In genomic region chr2:28619213-28620196, GRCh38 we compare ENCODE assay signal across 12 cellular contexts.
A peak's percentile ranks its signal among the peaks of the same experiment; 100 is the strongest.
DNase-seq lines count a peak whose midpoint lies in the region; ATAC-seq lines count a peak whose summit lies in the region.
"Had no signal": no experiment of that assay in that cellular context is flagged by ENCODE, and none has a peak within 500 bp of the region (broad histone marks: within the 10 kb centered on the region; RNA-seq: fewer than 3 reads in every experiment).

No MANE protein-coding gene starts in this region.

- H3K4me3 Mint-ChIP-seq in activated T-cell treated with anti-CD3 and anti-CD28 coated beads, Interleukin-2, amount 50 U/mL, for 24 hours = no peak overlapping the region

- H3K36me3 Mint-ChIP-seq in activated T-cell treated with anti-CD3 and anti-CD28 coated beads, Interleukin-2, amount 50 U/mL, for 24 hours (ENCODE audit: low read depth) = no peaks in the 10 kb centered on the region
- no peaks in the 10 kb centered on the region for H3K36me3 Mint-ChIP-seq in activated naive CD4-positive, alpha-beta T cell treated with anti-CD3 and anti-CD28 coated beads, Interleukin-2, amount 50 U/mL, for 72 hours

- H3K27ac ChIP-seq in substantia nigra (ENCODE audit: low read depth, low read length, poor library complexity, severe bottlenecking) = peak overlapping the region; percentile 20
- H3K27ac ChIP-seq: parathyroid adenoma had no signal

- peak overlapping the region; percentile 8 for H3K27ac Mint-ChIP-seq in activated T-cell treated with anti-CD3 and anti-CD28 coated beads, Interleukin-2, amount 50 U/mL, for 24 hours
- peak overlapping the region; percentile 48 to 88 for H3K27ac Mint-ChIP-seq in activated naive CD4-positive, alpha-beta T cell treated with anti-CD3 and anti-CD28 coated beads, Interleukin-2, amount 50 U/mL, for 72 hours

- peaks cover 3% of the 10 kb centered on the region for H3K9me3 Mint-ChIP-seq in activated T-cell treated with anti-CD3 and anti-CD28 coated beads, Interleukin-2, amount 50 U/mL, for 24 hours
- no peaks in the 10 kb centered on the region for H3K9me3 Mint-ChIP-seq in activated naive CD4-positive, alpha-beta T cell treated with anti-CD3 and anti-CD28 coated beads, Interleukin-2, amount 50 U/mL, for 72 hours

- no peaks in the 10 kb centered on the region for H3K27me3 Mint-ChIP-seq in activated T-cell treated with anti-CD3 and anti-CD28 coated beads, Interleukin-2, amount 50 U/mL, for 24 hours

- peaks cover 72% of the 10 kb centered on the region for H3K4me1 Mint-ChIP-seq in activated T-cell treated with anti-CD3 and anti-CD28 coated beads, Interleukin-2, amount 50 U/mL, for 24 hours (ENCODE audit: low read depth)

- ATAC-seq in activated naive CD4-positive, alpha-beta T cell treated with anti-CD3 and anti-CD28 coated beads, Interleukin-2, amount 50 U/mL, for 72 hours = no peak

- DNase-seq in activated T-cell treated with anti-CD3 and anti-CD28 coated beads, Interleukin-2, amount 50 U/mL, for 24 hours = no peak
- DNase-seq in activated T-cell treated with anti-CD3 and anti-CD28 coated beads, Interleukin-2, amount 50 U/mL, for 1 hour = no peak
- DNase-seq in activated naive CD4-positive, alpha-beta T cell treated with anti-CD3 and anti-CD28 coated beads, Interleukin-2, amount 50 U/mL, for 72 hours (ENCODE audit: low spot score in 2 of 2) = no peak
- peak; percentile 26 for DNase-seq in medulla oblongata (ENCODE audit: extremely low spot score)
- DNase-seq in substantia nigra (lab: John Stamatoyannopoulos, UW) = peak in 2 of 49 donors; percentile 7 to 29
- no peak for DNase-seq in globus pallidus (ENCODE audit: low spot score)
- no peak for DNase-seq in occipital lobe (lab: John Stamatoyannopoulos, UW)
- DNase-seq in NCI-H2196 treated with DMSO at 0.1 percent for 48 hours (lab: John Stamatoyannopoulos, UW; ENCODE audit: unreplicated experiment) = no peak
- DNase-seq: activated CD4-positive, alpha-beta T cell treated with anti-CD3 and anti-CD28 coated beads for 4 hours; GOT3; NCI-H510A had no signal
